8 cellular contexts compared by ENCODE assay signal in genomic region chr5:157718529-157718928, GRCh38. TPM values are rescaled to one million over a fixed set of nuclear protein-coding genes. Genes with fewer than 3 reads are reported as not detected.
DNase-seq lines count a peak whose midpoint lies in the region; ATAC-seq and TF ChIP-seq lines count a peak whose summit lies in the region.

No MANE protein-coding gene starts in this region.

- 0 out of 2 replicates have a peak overlapping the region, but pooled peaks have one; percentile 13 for H3K4me2 ChIP-seq in HCT116 (ENCODE audit: low read length)

- no peaks in the 10 kb centered on the region for H3K36me3 ChIP-seq in HCT116 (ENCODE audit: control insufficient read depth in 1 of 2, insufficient read depth in 2 of 2, low read length in 2 of 2)

- H3K27ac ChIP-seq in HCT116 (ENCODE audit: low read depth, low read length) = no peak overlapping the region
- H3K27ac ChIP-seq in temporal lobe (ENCODE audit: low read depth, low read length) = peak overlapping the region; percentile 65

- peak; percentile 8 to 11 for DNase-seq in activated CD4-positive, alpha-beta T cell treated with anti-CD3 and anti-CD28 coated beads for 4 hours
- DNase-seq in activated CD4-positive, alpha-beta T cell treated with anti-CD3 and anti-CD28 coated beads, Interleukin-2, amount 50 U/mL, for 4 hours = no peak
- peak; percentile 19 for DNase-seq in HCT116 (ENCODE audit: low read depth, low spot score)
- DNase-seq in OCI-M1 (lab: John Stamatoyannopoulos, UW) = peak; percentile 75
- DNase-seq in cerebellar cortex (ENCODE audit: low spot score) = peak; percentile 67
- peak in 1 of 2 donors; percentile 23 for DNase-seq in left colon
- DNase-seq in effector CD4-positive, alpha-beta T cell = no peak

- BruUV-seq in HCT116 (replicated peaks; lab: Mats Ljungman, UMichigan) = no TSS peak

- peaks cover 0 to 10% of the 10 kb centered on the region in 2 experiments; a peak in 2 of 4 replicates for H3K4me1 ChIP-seq in HCT116 (ENCODE audit: control insufficient read depth in 1 of 2, insufficient read depth in 2 of 2, low read length in 2 of 2)

- H4K20me1 ChIP-seq in HCT116 (ENCODE audit: insufficient read depth) = no peaks in the 10 kb centered on the region

- TF ChIP-seq RAD21 in HCT116 (IDR thresholded peaks at IDR 0.05; ENCODE audit: low read depth) = peak; percentile 93

- no peaks in the 10 kb centered on the region for H3K9me3 ChIP-seq in HCT116 (ENCODE audit: control insufficient read depth in 1 of 2, insufficient read depth in 1 of 2, low read depth in 1 of 2, low read length in 2 of 2)

- CTCF ChIA-PET in HCT116 (lab: Charles Lee) = interaction anchor here (0.9 to 1.3 kb wide), 7 partner anchors 13 to 394 kb away, joined by 3 to 9 read pairs (median 4); partner anchors contain the start of genes LSM11 and THG1L

- RAD21 ChIA-PET in HCT116 (lab: Charles Lee; ENCODE audit: low non-redundant PET in 1 of 2, low total read pairs in 2 of 2, uncharacterized antibody in 2 of 2, unreplicated experiment in 2 of 2) = interaction anchor here in 1 of 2 experiments (0.7 kb wide), 1 partner anchor 390 kb away, joined by 3 read pairs; no protein-coding TSS in a partner anchor

- TF ChIP-seq POLR2A in HCT116 (IDR thresholded peaks at IDR 0.05; ENCODE audit: borderline replicate concordance, extremely low read depth, insufficient read depth, insufficient read length) = no peak

- H2AFZ ChIP-seq in HCT116 (ENCODE audit: low read depth, low read length, poor library complexity, severe bottlenecking) = no peak overlapping the region

- ATAC-seq in HCT116 (peak; percentile 94), left colon (peak; percentile 95)

- no peaks in the 10 kb centered on the region for H3K9me2 ChIP-seq in HCT116 (ENCODE audit: insufficient read depth)

- peak; percentile 31 to 73 (median 63); a peak in 4 of 6 replicates for TF ChIP-seq CTCF in HCT116 (IDR thresholded peaks at IDR 0.05 in 2 of 3, conservative IDR thresholded peaks at IDR 0.05 in 1 of 3; ENCODE audit: borderline replicate concordance in 1 of 3, insufficient read depth in 1 of 3, low read depth in 2 of 3, low read length in 2 of 3)

- intact Hi-C loops in HCT116 (cut with micrococcal nuclease) = loop anchor here (1.0 to 10.0 kb wide), 6 partner anchors 49 to 390 kb away; no protein-coding TSS in a partner anchor
- intact Hi-C loops in left colon (cut with DNase I, micrococcal nuclease) = loop anchor here in 1 of 2 donors (5.0 kb wide), 1 partner anchor 391 kb away; no protein-coding TSS in a partner anchor

- H3K79me2 ChIP-seq in HCT116 (ENCODE audit: insufficient read depth, low read length) = no peaks in the 10 kb centered on the region

- no peak overlapping the region for H3K9ac ChIP-seq in HCT116 (ENCODE audit: low read length)

- H3K4me3 ChIP-seq in HCT116 (replicated peaks in 1 of 2; ENCODE audit: low read depth in 1 of 2, low read length in 2 of 2) = no peak overlapping the region

- POLR2A ChIA-PET in HCT116 (lab: Charles Lee) = no interaction called here

- H3K27me3 ChIP-seq in HCT116 (ENCODE audit: insufficient read depth, low read length) = no peaks in the 10 kb centered on the region

TF ChIP-seq in HCT116, 20 proteins besides CTCF, POLR2A, EP300 and RAD21:
- TF ChIP-seq SP1 (IDR thresholded peaks at IDR 0.05; ENCODE audit: low read depth) (no peak), ZBTB33 (IDR thresholded peaks at IDR 0.05; ENCODE audit: extremely low read depth, insufficient replicate concordance, low read length) (no peak), TCF7L2 (IDR thresholded peaks at IDR 0.05; ENCODE audit: borderline replicate concordance, extremely low read depth, insufficient read depth, insufficient read length) (no peak), EGR1 (IDR thresholded peaks at IDR 0.05; ENCODE audit: low read depth) (no peak), FOSL1 (IDR thresholded peaks at IDR 0.05; ENCODE audit: low read depth) (no peak), POLR2AphosphoS5 (IDR thresholded peaks at IDR 0.05; ENCODE audit: low read depth, low read length) (no peak), CBX3 (IDR thresholded peaks at IDR 0.05; ENCODE audit: low read depth) (no peak)

RNA-seq across cellular contexts. Expression of gene THG1L, which starts 12.7 kb away (rescaled TPM):
- total RNA-seq in HCT116 (2021; ENCODE audit: unreplicated experiment) = 33.9 TPM
- polyA plus RNA-seq in HCT116 (2012) = 61.0 and 63.2 TPM in 2 replicates
- 10 to 100 TPM; 11.6 to 14.5 TPM for total RNA-seq in left colon
- 11.1 TPM for total RNA-seq in temporal lobe

RNA-seq across cellular contexts. Expression of gene LSM11, which starts 25.0 kb away (rescaled TPM):
- total RNA-seq in HCT116 (2021; ENCODE audit: unreplicated experiment) (6.2 TPM), left colon (1 to 10 TPM; 3.6 to 4.0 TPM), temporal lobe (53.6 TPM)
- 2.3 and 3.2 TPM in 2 replicates for polyA plus RNA-seq in HCT116 (2012)

RNA-seq across cellular contexts. Expression of gene C5orf52, which starts 47.2 kb away (rescaled TPM):
- total RNA-seq in HCT116 (2021; ENCODE audit: unreplicated experiment) (not detected), left colon (1 to 10 TPM; 3.6 to 3.9 TPM), temporal lobe (not detected)
- polyA plus RNA-seq in HCT116 (2012) = not detected in 2 replicates

Comparison
In these comparisons a context has a peak if more than half of its experiments do, and no peak if none do; other contexts are left out.
1. DNase-seq: peak in activated CD4-positive, alpha-beta T cell treated with anti-CD3 and anti-CD28 coated beads for 4 hours (2 of 2), HCT116 (single experiment), OCI-M1 (single experiment) and cerebellar cortex (single experiment); none in activated CD4-positive, alpha-beta T cell treated with anti-CD3 and anti-CD28 coated beads, Interleukin-2, amount 50 U/mL, for 4 hours (0 of 2) and effector CD4-positive, alpha-beta T cell (single experiment).